Comparison of ENCODE assay signal across 15 cellular contexts in the genomic region with DNA sequence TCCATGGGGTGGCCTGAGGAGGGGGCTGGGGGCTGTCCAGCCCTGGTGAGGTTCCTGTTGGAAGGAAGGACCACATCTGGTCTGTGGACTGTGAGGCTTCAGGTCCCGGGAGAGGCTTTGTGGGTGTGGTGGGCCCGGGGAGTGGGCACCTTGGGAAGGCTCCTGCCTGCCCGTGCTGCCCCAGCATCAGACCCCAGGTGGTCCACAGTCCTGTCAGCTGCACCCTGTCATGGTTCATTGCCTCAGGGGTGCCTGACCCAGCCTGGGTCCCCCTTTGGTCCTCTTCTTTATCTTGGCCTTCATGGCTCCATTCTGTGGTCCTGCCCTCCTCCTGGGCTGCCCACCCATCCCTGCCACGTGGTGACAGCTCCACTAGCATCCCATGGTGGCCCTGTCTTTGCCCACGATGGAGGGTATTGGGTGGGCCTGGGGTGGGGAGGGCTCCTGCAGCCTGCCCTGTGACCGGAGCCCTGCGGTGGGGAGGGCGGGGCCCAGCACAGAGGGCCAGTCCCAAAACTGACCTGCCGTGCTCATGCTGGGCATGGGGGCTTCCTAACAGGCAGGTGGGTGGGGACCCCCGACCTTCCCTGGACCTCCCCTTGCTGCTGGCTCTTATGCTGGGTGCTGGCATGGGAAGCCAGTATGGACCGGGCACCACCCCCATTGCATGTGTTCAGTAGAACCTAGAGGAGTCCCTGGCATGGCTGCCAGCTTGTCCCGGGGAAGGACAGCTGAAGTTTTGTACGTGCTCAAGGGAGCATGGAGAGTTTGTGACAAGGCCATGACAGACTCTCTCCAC. TPM values are rescaled to one million over a fixed set of nuclear protein-coding genes. Genes with fewer than 3 reads are reported as not detected.
DNase-seq lines count a peak whose midpoint lies in the region; ATAC-seq and TF ChIP-seq lines count a peak whose summit lies in the region.
"Had no signal": no experiment of that assay in that cellular context is flagged by ENCODE, and none has a peak within 500 bp of the region (broad histone marks: within the 10 kb centered on the region; RNA-seq: fewer than 3 reads in every experiment).

No MANE protein-coding gene starts in this region.

- H3K9me3 Mint-ChIP-seq in activated naive CD4-positive, alpha-beta T cell treated with anti-CD3 and anti-CD28 coated beads, Interleukin-2, amount 50 U/mL, for 24 hours: peaks cover 4% of the 10 kb centered on the region
- H3K9me3 Mint-ChIP-seq in activated naive CD4-positive, alpha-beta T cell treated with anti-CD3 and anti-CD28 coated beads, Interleukin-2, amount 50 U/mL, for 72 hours: peaks cover 1% of the 10 kb centered on the region in 2 donors

- H3K4me3 ChIP-seq in left ventricle myocardium inferior (no peak overlapping the region), mucosa of descending colon (no peak overlapping the region), skeletal muscle tissue (ENCODE audit: low read length in 3 of 3) (no peak overlapping the region), spleen (no peak overlapping the region)
- H3K4me3 ChIP-seq: GM23338 had no signal

- H3K27me3 Mint-ChIP-seq in activated naive CD4-positive, alpha-beta T cell treated with anti-CD3 and anti-CD28 coated beads, Interleukin-2, amount 50 U/mL, for 24 hours: no peaks in the 10 kb centered on the region

- ATAC-seq in activated naive CD4-positive, alpha-beta T cell treated with anti-CD3 and anti-CD28 coated beads, Interleukin-2, amount 50 U/mL, for 72 hours: no peak
- ATAC-seq in mucosa of descending colon: no peak
- no peak for ATAC-seq in foreskin keratinocyte
- ATAC-seq: GM23338 had no signal

- H3K4me3 Mint-ChIP-seq in activated naive CD4-positive, alpha-beta T cell treated with anti-CD3 and anti-CD28 coated beads, Interleukin-2, amount 50 U/mL, for 24 hours: no peak overlapping the region
- H3K4me3 Mint-ChIP-seq: CD4-positive, CD25-positive, alpha-beta regulatory T cell; GM23338 had no signal

- no peak for DNase-seq in activated naive CD4-positive, alpha-beta T cell treated with anti-CD3 and anti-CD28 coated beads, Interleukin-2, amount 50 U/mL, for 72 hours (ENCODE audit: low spot score in 2 of 2)
- DNase-seq in left ventricle myocardium inferior (peak; percentile 56), mucosa of descending colon (peak in 2 of 3 donors; percentile 26 to 46), foreskin keratinocyte (no peak), spleen (no peak), D341Med (ENCODE audit: low spot score) (no peak)
- DNase-seq: CD4-positive, CD25-positive, alpha-beta regulatory T cell; DMS 273 treated with DMSO at 0.1 percent for 48 hours; DMS79; H7 had no signal

- H3K27me3 ChIP-seq in left ventricle myocardium inferior (ENCODE audit: low read depth) (no peaks in the 10 kb centered on the region), skeletal muscle tissue (ENCODE audit: control insufficient read depth in 3 of 3, insufficient read depth in 3 of 3, low read length in 3 of 3) (no peaks in the 10 kb centered on the region), foreskin keratinocyte (no peaks in the 10 kb centered on the region), spleen (replicated peaks in 1 of 7) (peaks cover 0 to 4% (median 0%) of the 10 kb centered on the region in 7 donors)

- WGBS in spleen, 5 donors: 77 to 91% (median 84%) methylated on average over 5 to 13 of the region's 13 CpGs

- intact Hi-C loops in left ventricle myocardium inferior (cut with micrococcal nuclease) (no loop called here), mucosa of descending colon (cut with DNase I, micrococcal nuclease) (no loop called here), spleen (cut with DNase I; ENCODE audit: low total_unique reads) (no loop called here)

- no peaks in the 10 kb centered on the region for H3K36me3 ChIP-seq in left ventricle myocardium inferior
- H3K36me3 ChIP-seq in mucosa of descending colon (ENCODE audit: low read depth): no peaks in the 10 kb centered on the region
- no peaks in the 10 kb centered on the region for H3K36me3 ChIP-seq in skeletal muscle tissue (ENCODE audit: control insufficient read depth in 3 of 3, insufficient read depth in 3 of 3, low read length in 3 of 3)
- no peaks in the 10 kb centered on the region for H3K36me3 ChIP-seq in spleen

- H3K4me1 ChIP-seq in left ventricle myocardium inferior (peaks cover 95% of the 10 kb centered on the region), mucosa of descending colon (ENCODE audit: low read depth) (peaks cover 55% of the 10 kb centered on the region), skeletal muscle tissue (ENCODE audit: control insufficient read depth in 3 of 3, insufficient read depth in 3 of 3, low read length in 3 of 3) (peaks cover 71 to 79% (median 73%) of the 10 kb centered on the region in 3 donors), foreskin keratinocyte (peaks cover 5% of the 10 kb centered on the region), spleen (peaks cover 0 to 24% (median 9%) of the 10 kb centered on the region in 6 donors)

- H3K9ac ChIP-seq in skeletal muscle tissue (ENCODE audit: low read depth in 1 of 3, low read length in 3 of 3): no peak overlapping the region

- H3K9me3 ChIP-seq in left ventricle myocardium inferior (replicated peaks) (peaks cover 3% of the 10 kb centered on the region), mucosa of descending colon (no peaks in the 10 kb centered on the region), skeletal muscle tissue (ENCODE audit: control insufficient read depth in 3 of 3, low read length in 3 of 3) (peaks cover 0 to 2% (median 0%) of the 10 kb centered on the region in 3 donors), spleen (peaks cover 0 to 7% (median 4%) of the 10 kb centered on the region in 8 donors)

- peaks cover under 1% of the 10 kb centered on the region for H3K36me3 Mint-ChIP-seq in activated naive CD4-positive, alpha-beta T cell treated with anti-CD3 and anti-CD28 coated beads, Interleukin-2, amount 50 U/mL, for 24 hours
- peaks cover 2 to 3% of the 10 kb centered on the region in 2 donors for H3K36me3 Mint-ChIP-seq in activated naive CD4-positive, alpha-beta T cell treated with anti-CD3 and anti-CD28 coated beads, Interleukin-2, amount 50 U/mL, for 72 hours
- H3K36me3 Mint-ChIP-seq: CD4-positive, CD25-positive, alpha-beta regulatory T cell had no signal

- no peak for TF ChIP-seq CTCF in left ventricle myocardium inferior (IDR thresholded peaks at IDR 0.05; ENCODE audit: borderline replicate concordance)
- no peak for TF ChIP-seq CTCF in mucosa of descending colon (IDR thresholded peaks at IDR 0.05)
- no peak for TF ChIP-seq CTCF in foreskin keratinocyte (conservative IDR thresholded peaks at IDR 0.05)
- TF ChIP-seq CTCF in spleen (IDR thresholded peaks at IDR 0.05 in 8 of 11, conservative IDR thresholded peaks at IDR 0.05 in 3 of 11): no peak

- peak overlapping the region; percentile 84 for H3K27ac ChIP-seq in left ventricle myocardium inferior (replicated peaks)
- peak overlapping the region; percentile 93 for H3K27ac ChIP-seq in skeletal muscle tissue (ENCODE audit: low read depth, low read length)
- no peak overlapping the region for H3K27ac ChIP-seq in foreskin keratinocyte
- H3K27ac ChIP-seq in spleen: no peak overlapping the region
- H3K27ac ChIP-seq: 22Rv1 had no signal

- peak overlapping the region; percentile 51 for H3K27ac Mint-ChIP-seq in activated naive CD4-positive, alpha-beta T cell treated with anti-CD3 and anti-CD28 coated beads, Interleukin-2, amount 50 U/mL, for 24 hours
- H3K27ac Mint-ChIP-seq in activated naive CD4-positive, alpha-beta T cell treated with anti-CD3 and anti-CD28 coated beads, Interleukin-2, amount 50 U/mL, for 72 hours: no peak overlapping the region
- H3K27ac Mint-ChIP-seq: CD4-positive, CD25-positive, alpha-beta regulatory T cell; GM23338 had no signal

- no peak for TF ChIP-seq POLR2A in spleen (IDR thresholded peaks at IDR 0.05)

- H3K4me1 Mint-ChIP-seq in activated naive CD4-positive, alpha-beta T cell treated with anti-CD3 and anti-CD28 coated beads, Interleukin-2, amount 50 U/mL, for 24 hours: no peaks in the 10 kb centered on the region

RNA-seq across cellular contexts. Expression of gene WNK2, which starts 36.9 kb away (rescaled TPM):
- 1 to 10 TPM; 2.6 to 3.8 TPM for total RNA-seq in activated naive CD4-positive, alpha-beta T cell treated with anti-CD3 and anti-CD28 coated beads, Interleukin-2, amount 50 U/mL, for 72 hours
- 218 TPM for total RNA-seq in left ventricle myocardium inferior
- total RNA-seq in mucosa of descending colon: 100 to 1,000 TPM; 175 to 276 (median 201) TPM
- total RNA-seq in skeletal muscle tissue: 4.7 TPM
- total RNA-seq in foreskin keratinocyte: 0.04 and 0.14 TPM in 2 replicates
- 0.10 TPM in 1 of 2 replicates, not detected in the other for polyA plus RNA-seq in foreskin keratinocyte
- total RNA-seq in spleen: 10 to 100 TPM in 3 of 7 donors, 1 to 10 TPM in 4; 4.7 to 20.0 (median 9.1) TPM
- 1 to 10 TPM; 1.8 to 5.9 (median 1.9) TPM for polyA plus RNA-seq in spleen
- polyA plus RNA-seq: BJ; CD4-positive, CD25-positive, alpha-beta regulatory T cell had no signal

Comparison
In these comparisons a context has a peak if more than half of its experiments do, and no peak if none do; other contexts are left out.
1. DNase-seq: peak in left ventricle myocardium inferior (single experiment) and mucosa of descending colon (2 of 3); none in activated naive CD4-positive, alpha-beta T cell treated with anti-CD3 and anti-CD28 coated beads, Interleukin-2, amount 50 U/mL, for 72 hours (0 of 2), foreskin keratinocyte (0 of 2), spleen (single experiment) and D341Med (single experiment).
2. H3K27ac ChIP-seq: peak in left ventricle myocardium inferior (single experiment) and skeletal muscle tissue (single experiment); none in foreskin keratinocyte (single experiment) and spleen (0 of 8).
3. RNA of gene WNK2, which starts 36.9 kb away (total RNA-seq): 218 TPM in left ventricle myocardium inferior (single experiment) and 175 to 276 TPM in mucosa of descending colon; 4.7 to 20.0 TPM in spleen, 4.7 TPM in skeletal muscle tissue (single experiment), 2.6 to 3.8 TPM in activated naive CD4-positive, alpha-beta T cell treated with anti-CD3 and anti-CD28 coated beads, Interleukin-2, amount 50 U/mL, for 72 hours and 0.04 to 0.14 TPM in foreskin keratinocyte; every median in the first group is over 4 times any median in the second.